Comparison of ENCODE assay signal across 28 cellular contexts in the genomic region with DNA sequence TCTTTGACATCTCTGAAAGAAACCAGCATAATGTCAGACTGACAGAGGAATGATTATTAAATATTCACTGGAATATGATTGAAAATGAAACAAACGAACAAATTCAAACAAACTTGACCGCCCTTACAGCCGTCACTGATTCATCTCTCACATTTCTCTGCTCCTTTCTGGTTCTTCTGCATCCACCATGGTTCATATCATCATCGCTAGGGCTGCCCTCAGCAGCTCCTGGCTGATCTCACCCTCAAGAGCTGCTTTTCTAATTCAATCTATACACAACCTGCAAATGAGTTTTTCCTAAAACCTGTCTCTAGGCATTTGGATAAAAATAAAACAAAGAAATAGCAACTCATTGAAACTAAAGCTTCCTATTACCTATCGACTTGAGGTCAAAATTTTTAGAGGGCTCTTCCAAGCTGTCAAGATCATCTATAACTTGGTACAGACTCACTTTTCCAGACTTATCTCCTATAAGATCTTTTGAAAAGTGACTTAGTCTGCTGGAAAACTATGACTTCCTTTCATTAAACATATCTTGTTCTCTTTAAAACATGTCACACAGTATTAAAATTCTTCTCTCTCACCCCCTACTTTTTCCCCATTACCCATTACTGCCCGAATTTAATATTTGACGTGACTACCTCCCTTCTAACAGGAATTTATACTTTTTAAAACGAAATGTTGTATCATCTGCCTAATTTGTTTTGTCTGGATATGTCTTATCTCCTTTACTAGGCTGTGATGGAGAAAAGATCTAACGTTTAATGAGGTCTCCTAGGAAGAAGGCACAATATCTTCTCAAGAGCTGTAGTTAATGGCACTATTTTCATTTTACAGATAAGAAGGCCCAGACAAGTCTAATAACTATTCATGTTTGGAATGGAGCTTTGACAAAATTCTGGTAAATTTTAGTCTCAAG.
"Had no signal": no experiment of that assay in that cellular context is flagged by ENCODE, and none has a peak within 500 bp of the region (broad histone marks: within the 10 kb centered on the region; RNA-seq: fewer than 3 reads in every experiment).

No MANE protein-coding gene starts in this region.

- H3K9me3 ChIP-seq: esophagus squamous epithelium, lower lobe of right lung, ovary, psoas muscle, sigmoid colon, testis, transverse colon, upper lobe of right lung, uterus had no signal

- H3K27ac Mint-ChIP-seq: effector memory CD8-positive, alpha-beta T cell; immature natural killer cell; naive thymus-derived CD8-positive, alpha-beta T cell; nephron progenitor cell; stimulated activated memory B cell treated with anti-CD40 and anti-IgM and Interleukin-4, amounts not matched to agents 10 μg/mL and 1 μg/mL and 100 μg/mL, for 72 hours had no signal

- DNase-seq: cortex of kidney; effector memory CD8-positive, alpha-beta T cell; erythroblast; esophagus squamous epithelium; foreskin melanocyte; hypothalamus; immature natural killer cell; left ventricle myocardium superior; lower lobe of right lung; naive thymus-derived CD8-positive, alpha-beta T cell; nephron progenitor cell; nucleus accumbens; ovary; posterior cingulate gyrus; psoas muscle; right cardiac atrium; sigmoid colon; spleen; stimulated activated CD4-positive, alpha-beta T cell treated with anti-CD3 and anti-CD28 coated beads, Interleukin-4, amount 100 ng/mL, for 4 hours; stimulated activated naive CD8-positive, alpha-beta T cell treated with anti-CD3 and anti-CD28 coated beads, Interleukin-15, Interleukin-2, amounts not matched to agents 100 U/mL and 50 U/mL, for 24 hours; substantia nigra; testis; transverse colon; upper lobe of right lung; uterus had no signal

- ATAC-seq: effector memory CD8-positive, alpha-beta T cell; left ventricle myocardium superior; lower lobe of right lung; naive thymus-derived CD8-positive, alpha-beta T cell; psoas muscle; right cardiac atrium; stimulated activated memory B cell treated with anti-CD40 and anti-IgM and Interleukin-4, amounts not matched to agents 10 μg/mL and 1 μg/mL and 100 μg/mL, for 72 hours; stimulated activated naive CD8-positive, alpha-beta T cell treated with anti-CD3 and anti-CD28 coated beads, Interleukin-15, Interleukin-2, amounts not matched to agents 100 U/mL and 50 U/mL, for 24 hours; upper lobe of right lung had no signal

- H3K4me1 Mint-ChIP-seq: immature natural killer cell; naive thymus-derived CD8-positive, alpha-beta T cell; nephron progenitor cell; stimulated activated memory B cell treated with anti-CD40 and anti-IgM and Interleukin-4, amounts not matched to agents 10 μg/mL and 1 μg/mL and 100 μg/mL, for 72 hours had no signal

- H3K4me3 ChIP-seq: esophagus squamous epithelium, lower lobe of right lung, ovary, psoas muscle, sigmoid colon, spleen, testis, transverse colon, upper lobe of right lung, uterus had no signal

- H3K9me3 Mint-ChIP-seq: nephron progenitor cell had no signal

- H3K27me3 Mint-ChIP-seq: effector memory CD8-positive, alpha-beta T cell; naive thymus-derived CD8-positive, alpha-beta T cell; stimulated activated memory B cell treated with anti-CD40 and anti-IgM and Interleukin-4, amounts not matched to agents 10 μg/mL and 1 μg/mL and 100 μg/mL, for 72 hours had no signal

- H3K4me1 ChIP-seq: esophagus squamous epithelium, lower lobe of right lung, psoas muscle, sigmoid colon, spleen, transverse colon, upper lobe of right lung, uterus had no signal

- H3K27ac ChIP-seq: esophagus squamous epithelium, lower lobe of right lung, ovary, psoas muscle, sigmoid colon, spleen, transverse colon, upper lobe of right lung, uterus had no signal

- FAIRE-seq: endometrium, keratinocyte had no signal

- H3K36me3 ChIP-seq: esophagus squamous epithelium, lower lobe of right lung, ovary, sigmoid colon, spleen, transverse colon, upper lobe of right lung, uterus had no signal

- H3K4me3 Mint-ChIP-seq: effector memory CD8-positive, alpha-beta T cell; immature natural killer cell; naive thymus-derived CD8-positive, alpha-beta T cell; nephron progenitor cell; stimulated activated memory B cell treated with anti-CD40 and anti-IgM and Interleukin-4, amounts not matched to agents 10 μg/mL and 1 μg/mL and 100 μg/mL, for 72 hours had no signal

- H3K27me3 ChIP-seq: esophagus squamous epithelium, ovary, sigmoid colon, spleen, testis, transverse colon, upper lobe of right lung, uterus had no signal

- H3K36me3 Mint-ChIP-seq: immature natural killer cell; naive thymus-derived CD8-positive, alpha-beta T cell; stimulated activated memory B cell treated with anti-CD40 and anti-IgM and Interleukin-4, amounts not matched to agents 10 μg/mL and 1 μg/mL and 100 μg/mL, for 72 hours had no signal
